In genomic region chr1:161069731-161070270, GRCh38 we compare ENCODE assay signal across 1 cellular context.
TF ChIP-seq lines count a peak whose summit lies in the region.

TSS of gene ARHGAP30 (minus strand) at chr1:161069891. CDS start at chr1:161069624, 267 bp downstream.

TF ChIP-seq in H1, 55 proteins besides CTCF, POLR2A, EP300 and RAD21:
- no peak for TF ChIP-seq GTF2F1 (IDR thresholded peaks at IDR 0.05; ENCODE audit: borderline replicate concordance, low read depth, low read length)
- TF ChIP-seq CREB1 (IDR thresholded peaks at IDR 0.05), result 0 out of 2 replicates have a peak, but pooled peaks have one; percentile 27
- TF ChIP-seq CEBPB (IDR thresholded peaks at IDR 0.05; ENCODE audit: low read depth, low read length), result no peak
- peak; percentile 62; the same call in 1 of the 2 replicates for TF ChIP-seq POLR2AphosphoS5 (IDR thresholded peaks at IDR 0.05; ENCODE audit: low read depth, low read length)
- no peak for TF ChIP-seq CBX5 (IDR thresholded peaks at IDR 0.05; ENCODE audit: low read depth, low read length)
- TF ChIP-seq CTBP2 (IDR thresholded peaks at IDR 0.05; ENCODE audit: borderline replicate concordance, insufficient read depth, insufficient read length, low read length), result no peak
- no peak for TF ChIP-seq ATF3 (IDR thresholded peaks at IDR 0.05; ENCODE audit: insufficient read depth, low read depth, low read length)
- TF ChIP-seq RNF2 (IDR thresholded peaks at IDR 0.05; ENCODE audit: borderline replicate concordance, low read depth, low read length, missing control alignments, poor library complexity, severe bottlenecking), result no peak
- no peak for TF ChIP-seq TCF12 (IDR thresholded peaks at IDR 0.05; ENCODE audit: low read depth, low read length)
- TF ChIP-seq SP1 (IDR thresholded peaks at IDR 0.05; ENCODE audit: low read depth, low read length), result no peak
- no peak for TF ChIP-seq POU5F1 (IDR thresholded peaks at IDR 0.05; ENCODE audit: low read depth, low read length)
- no peak for TF ChIP-seq TEAD4 (IDR thresholded peaks at IDR 0.05; ENCODE audit: low read depth, low read length)
- TF ChIP-seq RXRA (IDR thresholded peaks at IDR 0.05; ENCODE audit: insufficient read depth, low read depth, low read length), result no peak
- TF ChIP-seq KDM1A (IDR thresholded peaks at IDR 0.05; ENCODE audit: borderline replicate concordance, low read length), result no peak
- TF ChIP-seq JUN (IDR thresholded peaks at IDR 0.05; ENCODE audit: low read depth, low read length), result no peak
